13 cellular contexts compared by ENCODE assay signal in the genomic region with DNA sequence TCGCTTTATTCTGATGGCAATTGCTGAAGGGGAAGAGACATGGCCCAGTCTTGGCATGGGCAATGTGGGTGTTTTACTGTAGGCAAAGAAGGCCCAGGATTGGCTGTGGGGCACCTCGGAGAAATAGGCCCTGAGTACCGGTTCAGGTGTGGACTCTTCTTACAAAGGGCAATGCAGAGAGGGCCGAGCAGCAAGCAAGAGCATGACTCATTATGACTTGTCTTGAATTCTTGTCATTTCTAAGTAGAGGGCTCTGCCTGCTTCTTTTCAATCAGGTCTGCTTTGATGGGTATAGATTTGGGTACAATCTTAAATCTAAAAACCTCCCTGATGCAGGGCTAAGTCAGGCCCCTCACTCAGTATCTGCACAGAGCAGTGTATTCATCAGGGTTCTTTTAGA. TPM values are rescaled to one million over a fixed set of nuclear protein-coding genes. Genes with fewer than 3 reads are reported as not detected.
DNase-seq lines count a peak whose midpoint lies in the region; ATAC-seq and TF ChIP-seq lines count a peak whose summit lies in the region.
"Had no signal": no experiment of that assay in that cellular context is flagged by ENCODE, and none has a peak within 500 bp of the region (broad histone marks: within the 10 kb centered on the region; RNA-seq: fewer than 3 reads in every experiment).

No MANE protein-coding gene starts in this region.

- H3K27ac ChIP-seq in GM23338 (ENCODE audit: low read depth): no peak overlapping the region
- H3K27ac ChIP-seq in PC-3 (ENCODE audit: low read length): no peak overlapping the region
- H3K27ac ChIP-seq in osteoblast (ENCODE audit: low read depth, low read length): no peak overlapping the region
- no peak overlapping the region for H3K27ac ChIP-seq in H9 (ENCODE audit: insufficient read length, low read depth, low read length)
- H3K27ac ChIP-seq: neural progenitor cell had no signal

- H3K4me1 Mint-ChIP-seq in GM23338: peaks cover 3% of the 10 kb centered on the region; the same call in 2 of the 3 replicates
- peaks cover 0 to 2% of the 10 kb centered on the region in 2 experiments; a peak in 1 of 4 replicates for H3K4me1 Mint-ChIP-seq in H9
- H3K4me1 Mint-ChIP-seq in activated CD4-positive, alpha-beta memory T cell treated with anti-CD3 and anti-CD28 coated beads, Interleukin-2, amount 10 ng/mL, durations not matched to agents 7 days and 5 days: no peaks in the 10 kb centered on the region
- H3K4me1 Mint-ChIP-seq: activated naive CD4-positive, alpha-beta T cell treated with anti-CD3 and anti-CD28 coated beads, Interleukin-2, amount 50 U/mL, for 24 hours; neural progenitor cell had no signal

- H4K20me1 ChIP-seq in GM23338 (replicated peaks; ENCODE audit: insufficient read depth) (no peaks in the 10 kb centered on the region), PC-3 (ENCODE audit: low read length) (no peaks in the 10 kb centered on the region), osteoblast (ENCODE audit: insufficient read depth, low read length) (no peaks in the 10 kb centered on the region), H9 (ENCODE audit: control insufficient read depth, insufficient read depth, insufficient read length) (no peaks in the 10 kb centered on the region)

- no peak overlapping the region for H4K91ac ChIP-seq in H9 (ENCODE audit: insufficient read length, low read depth, low read length)

- TF ChIP-seq CTCF in GM23338 (conservative IDR thresholded peaks at IDR 0.05; ENCODE audit: low read depth in 2 of 2): no peak
- no peak for TF ChIP-seq CTCF in PC-3 (conservative IDR thresholded peaks at IDR 0.05; ENCODE audit: low read depth, low read length)
- no peak for TF ChIP-seq CTCF in choroid plexus epithelial cell (conservative IDR thresholded peaks at IDR 0.05; ENCODE audit: low read depth, low read length)
- TF ChIP-seq CTCF in osteoblast (IDR thresholded peaks at IDR 0.05; ENCODE audit: extremely low read depth, low read depth, low read length): no peak
- no peak for TF ChIP-seq CTCF in H9 (conservative IDR thresholded peaks at IDR 0.05)

- no peak overlapping the region for H2BK120ac ChIP-seq in H9 (ENCODE audit: low read depth, low read length, poor library complexity, severe bottlenecking)

- BruUV-seq in PC-3 (replicated peaks; lab: Mats Ljungman, UMichigan): no TSS peak

- CTCF ChIA-PET in PC-3 (lab: Charles Lee): no interaction called here
- CTCF ChIA-PET in activated CD4-positive, alpha-beta memory T cell treated with anti-CD3 and anti-CD28 coated beads, Interleukin-2, amount 10 ng/mL, durations not matched to agents 7 days and 5 days (lab: Charles Lee): no interaction called here

- no peaks in the 10 kb centered on the region for H3K79me1 ChIP-seq in H9 (ENCODE audit: insufficient read depth, low read depth, low read length, poor library complexity, severe bottlenecking)

- no peaks in the 10 kb centered on the region; the same call in 1 of the 2 replicates for H3K4me1 ChIP-seq in GM23338 (ENCODE audit: insufficient read depth)
- peaks cover 32% of the 10 kb centered on the region for H3K4me1 ChIP-seq in PC-3 (ENCODE audit: insufficient read depth, low read length)
- H3K4me1 ChIP-seq in osteoblast (ENCODE audit: insufficient read depth, low read length): peaks cover 15% of the 10 kb centered on the region
- H3K4me1 ChIP-seq in H9 (ENCODE audit: insufficient read depth, low read length): no peaks in the 10 kb centered on the region
- H3K4me1 ChIP-seq: neural progenitor cell had no signal

- H3K9me3 Mint-ChIP-seq in GM23338 (no peaks in the 10 kb centered on the region; the same call in 2 of the 3 replicates), H9 (no peaks in the 10 kb centered on the region; a peak in 1 of 5 replicates)
- no peaks in the 10 kb centered on the region for H3K9me3 Mint-ChIP-seq in activated CD4-positive, alpha-beta memory T cell treated with anti-CD3 and anti-CD28 coated beads, Interleukin-2, amount 10 ng/mL, durations not matched to agents 7 days and 5 days
- H3K9me3 Mint-ChIP-seq: activated naive CD4-positive, alpha-beta T cell treated with anti-CD3 and anti-CD28 coated beads, Interleukin-2, amount 50 U/mL, for 24 hours; stimulated activated naive CD8-positive, alpha-beta T cell treated with anti-CD3 and anti-CD28 coated beads, Interleukin-15, Interleukin-2, amounts not matched to agents 100 ng/mL and 50 ng/mL, for 24 hours had no signal

- DNase-seq in GM23338 (ENCODE audit: low spot score): no peak
- peak; percentile 68 for DNase-seq in PC-3
- DNase-seq in choroid plexus epithelial cell (ENCODE audit: low read depth): peak; percentile 59
- DNase-seq in osteoblast (ENCODE audit: insufficient read length, low spot score, missing footprints): peak; percentile 84
- no peak for DNase-seq in H9
- no peak for DNase-seq in NAMALWA (ENCODE audit: low spot score)
- no peak for DNase-seq in activated CD4-positive, alpha-beta memory T cell treated with anti-CD3 and anti-CD28 coated beads, Interleukin-2, amount 10 ng/mL, durations not matched to agents 7 days and 5 days
- DNase-seq: CD4-positive, CD25-positive, alpha-beta regulatory T cell; NK-92 treated with Interleukin-12 subunit alpha and Interleukin-12 subunit beta, amount 100 ng/mL, for 24 hours had no signal

- H3K23me2 ChIP-seq in H9 (ENCODE audit: insufficient read length, low read depth, low read length, poor library complexity, severe bottlenecking): no peaks in the 10 kb centered on the region

- H3K4ac ChIP-seq in H9 (ENCODE audit: low read depth, low read length): no peak overlapping the region

- H3K36me3 ChIP-seq in GM23338 (ENCODE audit: insufficient read depth): no peaks in the 10 kb centered on the region
- H3K36me3 ChIP-seq in PC-3 (ENCODE audit: low read depth, low read length): no peaks in the 10 kb centered on the region
- H3K36me3 ChIP-seq in osteoblast (ENCODE audit: insufficient read depth, low read length): no peaks in the 10 kb centered on the region
- H3K36me3 ChIP-seq: neural progenitor cell had no signal

- no peak overlapping the region for H3K14ac ChIP-seq in H9 (ENCODE audit: insufficient read depth, low read length)

- H4K5ac ChIP-seq in H9 (ENCODE audit: insufficient read length, low read depth, low read length): no peak overlapping the region

- no peaks in the 10 kb centered on the region for H3K9me3 ChIP-seq in PC-3 (ENCODE audit: low read length)
- no peaks in the 10 kb centered on the region for H3K9me3 ChIP-seq in osteoblast (ENCODE audit: low read depth, low read length)
- H3K9me3 ChIP-seq in H9 (ENCODE audit: control insufficient read depth, low read depth, low read length): no peaks in the 10 kb centered on the region

- ATAC-seq in GM23338 (no peak), PC-3 (peak; percentile 86), HG03439 (IDR thresholded peaks at IDR 0.05; ENCODE audit: unreplicated experiment) (no peak)

- H3K4me2 ChIP-seq in GM23338 (no peak overlapping the region), PC-3 (ENCODE audit: low read length) (peak overlapping the region; percentile 23), osteoblast (ENCODE audit: insufficient read depth, low read length) (no peak overlapping the region), H9 (ENCODE audit: insufficient read depth, insufficient read length, low read length) (no peak overlapping the region)
- H3K4me2 ChIP-seq: neural progenitor cell had no signal

- no peak overlapping the region for H3T11ph ChIP-seq in H9 (ENCODE audit: low read length)

- no peaks in the 10 kb centered on the region; the same call in 1 of the 2 replicates for H3F3A ChIP-seq in GM23338 (replicated peaks; ENCODE audit: low read depth)
- H3F3A ChIP-seq in PC-3 (ENCODE audit: low read length, unreplicated experiment): no peaks in the 10 kb centered on the region

- no peak overlapping the region for H2BK15ac ChIP-seq in H9 (ENCODE audit: low read depth, low read length)

- H2BK5ac ChIP-seq in H9 (ENCODE audit: insufficient read length, low read length): no peak overlapping the region

- intact Hi-C loops in PC-3 (cut with micrococcal nuclease): no loop called here

- no peak overlapping the region for H3K27ac Mint-ChIP-seq in GM23338
- H3K27ac Mint-ChIP-seq in H9: no peak overlapping the region
- H3K27ac Mint-ChIP-seq in activated CD4-positive, alpha-beta memory T cell treated with anti-CD3 and anti-CD28 coated beads, Interleukin-2, amount 10 ng/mL, durations not matched to agents 7 days and 5 days: no peak overlapping the region
- H3K27ac Mint-ChIP-seq: CD4-positive, CD25-positive, alpha-beta regulatory T cell; neural progenitor cell; stimulated activated naive CD8-positive, alpha-beta T cell treated with anti-CD3 and anti-CD28 coated beads, Interleukin-15, Interleukin-2, amounts not matched to agents 100 ng/mL and 50 ng/mL, for 24 hours had no signal

- no peak overlapping the region for H4K8ac ChIP-seq in H9 (replicated peaks; ENCODE audit: insufficient read length, low read depth, low read length)

- H3K4me3 ChIP-seq in GM23338: no peak overlapping the region
- H3K4me3 ChIP-seq in PC-3 (ENCODE audit: low read length): no peak overlapping the region
- H3K4me3 ChIP-seq in choroid plexus epithelial cell (ENCODE audit: low read depth, low read length): no peak overlapping the region
- no peak overlapping the region for H3K4me3 ChIP-seq in osteoblast (ENCODE audit: insufficient read depth, low read length)
- H3K4me3 ChIP-seq: neural progenitor cell had no signal

- H3K23ac ChIP-seq in H9 (ENCODE audit: insufficient read length, low read depth, low read length): no peak overlapping the region

- H3K27me3 ChIP-seq in GM23338 (ENCODE audit: insufficient read depth) (no peaks in the 10 kb centered on the region), PC-3 (ENCODE audit: low read length) (no peaks in the 10 kb centered on the region), osteoblast (ENCODE audit: insufficient read depth, low read length) (no peaks in the 10 kb centered on the region), H9 (ENCODE audit: insufficient read depth, low read length) (no peaks in the 10 kb centered on the region)
- H3K27me3 ChIP-seq: neural progenitor cell had no signal

- no CpG with 5 or more reads among the region's 4 CpGs for WGBS in H9 (ENCODE audit: extremely low coverage, insufficient read length, low lambda C conversion rate)

- no peaks in the 10 kb centered on the region; the same call in 2 of the 3 replicates for H3K36me3 Mint-ChIP-seq in GM23338 (ENCODE audit: low read depth)
- H3K36me3 Mint-ChIP-seq in H9 (ENCODE audit: insufficient read depth in 1 of 3, low read depth in 3 of 3): no peaks in the 10 kb centered on the region; a peak in 1 of 7 replicates
- H3K36me3 Mint-ChIP-seq in activated CD4-positive, alpha-beta memory T cell treated with anti-CD3 and anti-CD28 coated beads, Interleukin-2, amount 10 ng/mL, durations not matched to agents 7 days and 5 days (ENCODE audit: low read depth): no peaks in the 10 kb centered on the region
- H3K36me3 Mint-ChIP-seq: activated naive CD4-positive, alpha-beta T cell treated with anti-CD3 and anti-CD28 coated beads, Interleukin-2, amount 50 U/mL, for 24 hours; CD4-positive, CD25-positive, alpha-beta regulatory T cell; neural progenitor cell had no signal

- no peak overlapping the region for H3K9ac ChIP-seq in PC-3 (ENCODE audit: low read length)
- H3K9ac ChIP-seq in H9 (ENCODE audit: extremely low read depth, insufficient read length, low read length): no peak overlapping the region
- H3K9ac ChIP-seq: neural progenitor cell had no signal

- no peaks in the 10 kb centered on the region for H3K79me2 ChIP-seq in GM23338 (replicated peaks; ENCODE audit: insufficient read depth)
- H3K79me2 ChIP-seq in PC-3 (ENCODE audit: low read length): no peaks in the 10 kb centered on the region
- no peaks in the 10 kb centered on the region for H3K79me2 ChIP-seq in osteoblast (ENCODE audit: insufficient read depth, low read length)
- no peaks in the 10 kb centered on the region for H3K79me2 ChIP-seq in H9 (ENCODE audit: insufficient read depth, low read length)

- H3K4me3 Mint-ChIP-seq in GM23338 (no peak overlapping the region), H9 (no peak overlapping the region)
- H3K4me3 Mint-ChIP-seq in activated CD4-positive, alpha-beta memory T cell treated with anti-CD3 and anti-CD28 coated beads, Interleukin-2, amount 10 ng/mL, durations not matched to agents 7 days and 5 days: no peak overlapping the region
- H3K4me3 Mint-ChIP-seq: activated naive CD4-positive, alpha-beta T cell treated with anti-CD3 and anti-CD28 coated beads, Interleukin-2, amount 50 U/mL, for 24 hours; CD4-positive, CD25-positive, alpha-beta regulatory T cell; neural progenitor cell; stimulated activated naive CD8-positive, alpha-beta T cell treated with anti-CD3 and anti-CD28 coated beads, Interleukin-15, Interleukin-2, amounts not matched to agents 100 ng/mL and 50 ng/mL, for 24 hours had no signal

- H2AFZ ChIP-seq in GM23338 (0 out of 2 replicates have a peak overlapping the region, but pooled peaks have one; percentile 23), PC-3 (ENCODE audit: low read length) (no peak overlapping the region), osteoblast (ENCODE audit: low read length) (no peak overlapping the region), H9 (ENCODE audit: low read length) (no peak overlapping the region)
- H2AFZ ChIP-seq: neural progenitor cell had no signal

- no peak overlapping the region for H2BK20ac ChIP-seq in H9 (ENCODE audit: low read depth, low read length, poor library complexity, severe bottlenecking)

- H3K56ac ChIP-seq in H9 (ENCODE audit: insufficient read length, low read depth, low read length): no peak overlapping the region

- peaks cover 5% of the 10 kb centered on the region; the same call in 1 of the 2 replicates for H3K9me2 ChIP-seq in GM23338 (ENCODE audit: insufficient read depth)
- no peaks in the 10 kb centered on the region for H3K9me2 ChIP-seq in PC-3 (replicated peaks; ENCODE audit: low read length)

- no peak overlapping the region for H2BK12ac ChIP-seq in H9 (ENCODE audit: insufficient read length, low read depth, low read length)

- H3K18ac ChIP-seq in H9 (ENCODE audit: insufficient read length, low read depth, low read length): no peak overlapping the region

- POLR2A ChIA-PET in PC-3 (lab: Charles Lee; ENCODE audit: unreplicated experiment): no interaction called here
- POLR2A ChIA-PET in activated CD4-positive, alpha-beta memory T cell treated with anti-CD3 and anti-CD28 coated beads, Interleukin-2, amount 10 ng/mL, durations not matched to agents 7 days and 5 days (lab: Charles Lee): no interaction called here

- H3K27me3 Mint-ChIP-seq in GM23338 (ENCODE audit: insufficient read depth, low read depth, poor library complexity): peaks cover 4% of the 10 kb centered on the region
- H3K27me3 Mint-ChIP-seq in H9 (ENCODE audit: low read depth): peaks cover 2% of the 10 kb centered on the region; the same call in 1 of the 2 replicates
- peaks cover 16% of the 10 kb centered on the region for H3K27me3 Mint-ChIP-seq in activated CD4-positive, alpha-beta memory T cell treated with anti-CD3 and anti-CD28 coated beads, Interleukin-2, amount 10 ng/mL, durations not matched to agents 7 days and 5 days
- H3K27me3 Mint-ChIP-seq: activated naive CD4-positive, alpha-beta T cell treated with anti-CD3 and anti-CD28 coated beads, Interleukin-2, amount 50 U/mL, for 24 hours had no signal

- H2AK5ac ChIP-seq in H9 (ENCODE audit: insufficient read length, low read length): no peak overlapping the region

RNA-seq across cellular contexts. Expression of a gene that starts 14.8 kb away (rescaled TPM):
- total RNA-seq in GM23338 (2014; rRNA removed; shearing (Covaris generic)): 113 and 160 TPM in 2 replicates
- polyA plus RNA-seq in GM23338 (2016; fragmentation: Nextera tagmentation; extraction: Ambion mirVana): 69.3 and 77.7 TPM in 2 replicates
- total RNA-seq in PC-3 (2014; rRNA removed) (73.0 and 96.4 TPM in 2 replicates), osteoblast (2.2 and 4.1 TPM in 2 replicates), H9 (2021) (83.2 and 86.5 TPM in 2 replicates)
- 10 to 100 TPM; 73.2 to 73.8 TPM for total RNA-seq in activated CD4-positive, alpha-beta memory T cell treated with anti-CD3 and anti-CD28 coated beads, Interleukin-2, amount 10 ng/mL, durations not matched to agents 7 days and 5 days

RNA-seq across cellular contexts. Expression of a gene that starts 37.4 kb away (rescaled TPM):
- 16.0 and 20.3 TPM in 2 replicates for total RNA-seq in GM23338 (2014; rRNA removed; shearing (Covaris generic))
- 2.0 and 2.5 TPM in 2 replicates for polyA plus RNA-seq in GM23338 (2016; fragmentation: Nextera tagmentation; extraction: Ambion mirVana)
- total RNA-seq in PC-3 (2014; rRNA removed) (0.95 and 5.2 TPM in 2 replicates), osteoblast (8.0 TPM in 2 replicates), H9 (2021) (13.2 and 15.0 TPM in 2 replicates)
- total RNA-seq in activated CD4-positive, alpha-beta memory T cell treated with anti-CD3 and anti-CD28 coated beads, Interleukin-2, amount 10 ng/mL, durations not matched to agents 7 days and 5 days: 10 to 100 TPM; 25.7 to 30.2 TPM

Comparison
In these comparisons a context has a peak if more than half of its experiments do, and no peak if none do; other contexts are left out.
1. DNase-seq: peak in PC-3 (single experiment), choroid plexus epithelial cell (single experiment) and osteoblast (single experiment); none in GM23338 (single experiment), H9 (single experiment), NAMALWA (single experiment) and activated CD4-positive, alpha-beta memory T cell treated with anti-CD3 and anti-CD28 coated beads, Interleukin-2, amount 10 ng/mL, durations not matched to agents 7 days and 5 days (single experiment).
2. RNA of a gene that starts 14.8 kb away (total RNA-seq): 113 to 160 TPM in GM23338, 83.2 to 86.5 TPM in H9, 73.2 to 73.8 TPM in activated CD4-positive, alpha-beta memory T cell treated with anti-CD3 and anti-CD28 coated beads, Interleukin-2, amount 10 ng/mL, durations not matched to agents 7 days and 5 days and 73.0 to 96.4 TPM in PC-3; 2.2 to 4.1 TPM in osteoblast; every median in the first group is over 10 times any median in the second.